1 cellular context compared by ENCODE assay signal in genomic region chr7:65771164-65771533, GRCh38.
TF ChIP-seq lines count a peak whose summit lies in the region.

No MANE protein-coding gene starts in this region.

TF ChIP-seq in IMR-90, 13 proteins besides CTCF, POLR2A, EP300 and RAD21:
- peak; percentile 43; the same call in 1 of the 2 replicates for TF ChIP-seq CEBPB (IDR thresholded peaks at IDR 0.05; ENCODE audit: low read depth, low read length)
